Comparison of ENCODE assay signal across 19 cellular contexts in genomic region chr10:129476431-129476830, GRCh38. TPM values are rescaled to one million over a fixed set of nuclear protein-coding genes. Genes with fewer than 3 reads are reported as not detected.
DNase-seq lines count a peak whose midpoint lies in the region; ATAC-seq and TF ChIP-seq lines count a peak whose summit lies in the region.
"Had no signal": no experiment of that assay in that cellular context is flagged by ENCODE, and none has a peak within 500 bp of the region (broad histone marks: within the 10 kb centered on the region; RNA-seq: fewer than 3 reads in every experiment).

No MANE protein-coding gene starts in this region.

- H3K9me3 ChIP-seq in naive thymus-derived CD4-positive, alpha-beta T cell (ENCODE audit: control insufficient read depth in 2 of 3, low read length in 3 of 3): no peaks in the 10 kb centered on the region
- H3K9me3 ChIP-seq in MG63: peaks cover 3% of the 10 kb centered on the region; the same call in 1 of the 2 replicates

- ATAC-seq in natural killer cell treated with Interleukin-12 subunit alpha and Interleukin-12 subunit beta and Interleukin-15 and Interleukin-18, amount 100 ng/mL, for 72 hours: peak; percentile 11 to 31
- no peak for ATAC-seq in natural killer cell
- peak; percentile 10 for ATAC-seq in naive thymus-derived CD4-positive, alpha-beta T cell
- ATAC-seq in stimulated activated effector memory CD8-positive, alpha-beta T cell treated with anti-CD3 and anti-CD28 coated beads, Interleukin-12 subunit alpha, Interleukin-12 subunit beta, amount 100 ng/mL, for 72 hours: peak; percentile 25
- ATAC-seq: GM12878 had no signal

- H3K4me1 Mint-ChIP-seq in natural killer cell treated with Interleukin-12 subunit alpha and Interleukin-12 subunit beta and Interleukin-15 and Interleukin-18, amount 100 ng/mL, for 72 hours (ENCODE audit: low read depth in 2 of 2): peaks cover 0 to 17% of the 10 kb centered on the region in 2 donors
- H3K4me1 Mint-ChIP-seq in natural killer cell: peaks cover 12 to 19% of the 10 kb centered on the region in 2 donors
- peaks cover 0 to 37% (median 21%) of the 10 kb centered on the region in 7 donors for H3K4me1 Mint-ChIP-seq in naive thymus-derived CD4-positive, alpha-beta T cell
- H3K4me1 Mint-ChIP-seq in stimulated activated effector memory CD8-positive, alpha-beta T cell treated with anti-CD3 and anti-CD28 coated beads, Interleukin-12 subunit alpha, Interleukin-12 subunit beta, amount 100 ng/mL, for 72 hours: peaks cover 34% of the 10 kb centered on the region

- intact Hi-C loops in natural killer cell (cut with micrococcal nuclease) (no loop called here), cardiac septum (cut with DNase I) (no loop called here)
- intact Hi-C loops in naive thymus-derived CD4-positive, alpha-beta T cell (cut with micrococcal nuclease): no loop called here

- H3K27me3 Mint-ChIP-seq in natural killer cell treated with Interleukin-12 subunit alpha and Interleukin-12 subunit beta and Interleukin-15 and Interleukin-18, amount 100 ng/mL, for 72 hours: no peaks in the 10 kb centered on the region
- H3K27me3 Mint-ChIP-seq in natural killer cell (ENCODE audit: low read depth in 2 of 2): no peaks in the 10 kb centered on the region
- no peaks in the 10 kb centered on the region for H3K27me3 Mint-ChIP-seq in naive thymus-derived CD4-positive, alpha-beta T cell
- H3K27me3 Mint-ChIP-seq: CD4-positive, CD25-positive, alpha-beta regulatory T cell had no signal

- H3K4me1 ChIP-seq in naive thymus-derived CD4-positive, alpha-beta T cell (ENCODE audit: control insufficient read depth in 2 of 2, insufficient read depth in 2 of 2, low read length in 2 of 2): no peaks in the 10 kb centered on the region

- CTCF ChIA-PET in naive thymus-derived CD4-positive, alpha-beta T cell (lab: Charles Lee): no interaction called here

- no peaks in the 10 kb centered on the region for H3K9me3 Mint-ChIP-seq in natural killer cell treated with Interleukin-12 subunit alpha and Interleukin-12 subunit beta and Interleukin-15 and Interleukin-18, amount 100 ng/mL, for 72 hours
- no peaks in the 10 kb centered on the region for H3K9me3 Mint-ChIP-seq in natural killer cell
- H3K9me3 Mint-ChIP-seq in naive thymus-derived CD4-positive, alpha-beta T cell: peaks cover 0 to 25% (median 11%) of the 10 kb centered on the region in 11 donors
- peaks cover 3% of the 10 kb centered on the region for H3K9me3 Mint-ChIP-seq in stimulated activated effector memory CD8-positive, alpha-beta T cell treated with anti-CD3 and anti-CD28 coated beads, Interleukin-12 subunit alpha, Interleukin-12 subunit beta, amount 100 ng/mL, for 72 hours

- DNase-seq in natural killer cell treated with Interleukin-12 subunit alpha and Interleukin-12 subunit beta and Interleukin-15 and Interleukin-18, amount 100 ng/mL, for 72 hours (ENCODE audit: low spot score): no peak
- DNase-seq in natural killer cell (no peak), coronary artery (ENCODE audit: low spot score) (peak; percentile 38), cardiac septum (ENCODE audit: low spot score) (no peak), NCI-H128 (lab: John Stamatoyannopoulos, UW; ENCODE audit: unreplicated experiment) (no peak), MG63 (no peak)
- DNase-seq in naive thymus-derived CD4-positive, alpha-beta T cell: no peak
- no peak for DNase-seq in stimulated activated effector memory CD8-positive, alpha-beta T cell treated with anti-CD3 and anti-CD28 coated beads, Interleukin-12 subunit alpha, Interleukin-12 subunit beta, amount 100 ng/mL, for 72 hours (ENCODE audit: low spot score in 2 of 2)
- DNase-seq: 8988T; C1 segment of cervical spinal cord; CD4-positive, CD25-positive, alpha-beta regulatory T cell; CD8-positive, alpha-beta memory T cell; COR-L47; DMS 273 treated with DMSO at 0.1 percent for 48 hours; DMS53; DND-41; EL; H9 had no signal

- TF ChIP-seq CTCF in natural killer cell (IDR thresholded peaks at IDR 0.05) (no peak), coronary artery (IDR thresholded peaks at IDR 0.05) (no peak)

- no peaks in the 10 kb centered on the region for H3K27me3 ChIP-seq in naive thymus-derived CD4-positive, alpha-beta T cell (ENCODE audit: control insufficient read depth in 2 of 2, insufficient read depth in 2 of 2, low read length in 2 of 2)
- no peaks in the 10 kb centered on the region for H3K27me3 ChIP-seq in MG63

- no peak overlapping the region for H3K4me3 Mint-ChIP-seq in natural killer cell treated with Interleukin-12 subunit alpha and Interleukin-12 subunit beta and Interleukin-15 and Interleukin-18, amount 100 ng/mL, for 72 hours
- H3K4me3 Mint-ChIP-seq in natural killer cell: no peak overlapping the region
- no peak overlapping the region for H3K4me3 Mint-ChIP-seq in naive thymus-derived CD4-positive, alpha-beta T cell
- H3K4me3 Mint-ChIP-seq in stimulated activated effector memory CD8-positive, alpha-beta T cell treated with anti-CD3 and anti-CD28 coated beads, Interleukin-12 subunit alpha, Interleukin-12 subunit beta, amount 100 ng/mL, for 72 hours: no peak overlapping the region
- H3K4me3 Mint-ChIP-seq: CD8-positive, alpha-beta memory T cell; H9 had no signal

- no peak overlapping the region for H3K4me3 ChIP-seq in coronary artery
- no peak overlapping the region for H3K4me3 ChIP-seq in naive thymus-derived CD4-positive, alpha-beta T cell (ENCODE audit: low read length)
- H3K4me3 ChIP-seq in MG63: no peak overlapping the region
- H3K4me3 ChIP-seq: GM12878 had no signal

- H3K27ac ChIP-seq in coronary artery: no peak overlapping the region
- no peak overlapping the region for H3K27ac ChIP-seq in naive thymus-derived CD4-positive, alpha-beta T cell (ENCODE audit: low read depth, low read length)

- POLR2A ChIA-PET in naive thymus-derived CD4-positive, alpha-beta T cell (lab: Charles Lee): no interaction called here

- no peak overlapping the region for H3K27ac Mint-ChIP-seq in natural killer cell treated with Interleukin-12 subunit alpha and Interleukin-12 subunit beta and Interleukin-15 and Interleukin-18, amount 100 ng/mL, for 72 hours
- no peak overlapping the region for H3K27ac Mint-ChIP-seq in natural killer cell
- no peak overlapping the region for H3K27ac Mint-ChIP-seq in naive thymus-derived CD4-positive, alpha-beta T cell
- no peak overlapping the region for H3K27ac Mint-ChIP-seq in stimulated activated effector memory CD8-positive, alpha-beta T cell treated with anti-CD3 and anti-CD28 coated beads, Interleukin-12 subunit alpha, Interleukin-12 subunit beta, amount 100 ng/mL, for 72 hours

- H3K36me3 ChIP-seq in naive thymus-derived CD4-positive, alpha-beta T cell (ENCODE audit: control insufficient read depth in 2 of 3, insufficient read depth in 3 of 3, low read length in 3 of 3): peaks cover 0 to 12% (median 0%) of the 10 kb centered on the region in 3 experiments
- no peaks in the 10 kb centered on the region for H3K36me3 ChIP-seq in MG63

- H3K36me3 Mint-ChIP-seq in natural killer cell treated with Interleukin-12 subunit alpha and Interleukin-12 subunit beta and Interleukin-15 and Interleukin-18, amount 100 ng/mL, for 72 hours: peaks cover 5% of the 10 kb centered on the region
- H3K36me3 Mint-ChIP-seq in natural killer cell: no peaks in the 10 kb centered on the region
- H3K36me3 Mint-ChIP-seq in naive thymus-derived CD4-positive, alpha-beta T cell: peaks cover 4 to 65% (median 32%) of the 10 kb centered on the region in 5 donors
- no peaks in the 10 kb centered on the region for H3K36me3 Mint-ChIP-seq in stimulated activated effector memory CD8-positive, alpha-beta T cell treated with anti-CD3 and anti-CD28 coated beads, Interleukin-12 subunit alpha, Interleukin-12 subunit beta, amount 100 ng/mL, for 72 hours

RNA-seq across cellular contexts. Expression of gene MGMT, which starts 9.4 kb away (rescaled TPM):
- 10 to 100 TPM; 14.3 to 23.6 TPM for total RNA-seq in natural killer cell treated with Interleukin-12 subunit alpha and Interleukin-12 subunit beta and Interleukin-15 and Interleukin-18, amount 100 ng/mL, for 72 hours
- total RNA-seq in natural killer cell (10 to 100 TPM; 16.5 to 19.7 (median 18.8) TPM), cardiac septum (11.4 TPM)
- total RNA-seq in naive thymus-derived CD4-positive, alpha-beta T cell: 10 to 100 TPM; 17.6 to 23.9 (median 21.8) TPM
- 10 to 100 TPM; 30.3 to 37.1 TPM for polyA plus RNA-seq in naive thymus-derived CD4-positive, alpha-beta T cell
- 8.0 and 21.1 TPM in 2 replicates for total RNA-seq in MG63 (2014; rRNA removed; shearing (Covaris generic); ENCODE audit: low replicate concordance)

Comparison
In these comparisons a context has a peak if more than half of its experiments do, and no peak if none do; other contexts are left out.
1. ATAC-seq: peak in natural killer cell treated with Interleukin-12 subunit alpha and Interleukin-12 subunit beta and Interleukin-15 and Interleukin-18, amount 100 ng/mL, for 72 hours (2 of 2), naive thymus-derived CD4-positive, alpha-beta T cell (single experiment) and stimulated activated effector memory CD8-positive, alpha-beta T cell treated with anti-CD3 and anti-CD28 coated beads, Interleukin-12 subunit alpha, Interleukin-12 subunit beta, amount 100 ng/mL, for 72 hours (single experiment); none in natural killer cell (0 of 3).